Comparison of ENCODE assay signal across 7 cellular contexts in genomic region chr19:49808762-49809154, GRCh38. TPM values are rescaled to one million over a fixed set of nuclear protein-coding genes. Genes with fewer than 3 reads are reported as not detected.
DNase-seq lines count a peak whose midpoint lies in the region; ATAC-seq and TF ChIP-seq lines count a peak whose summit lies in the region.

No MANE protein-coding gene starts in this region.

- H2BK120ac ChIP-seq in H9 (ENCODE audit: low read depth, low read length, poor library complexity, severe bottlenecking): no peak overlapping the region

- no peak overlapping the region for H3K23ac ChIP-seq in H9 (ENCODE audit: insufficient read length, low read depth, low read length)

- H3K9me3 Mint-ChIP-seq in H9 (no peaks in the 10 kb centered on the region; a peak in 2 of 5 replicates), natural killer cell (no peaks in the 10 kb centered on the region)
- no peaks in the 10 kb centered on the region for H3K9me3 Mint-ChIP-seq in stimulated activated effector memory CD8-positive, alpha-beta T cell treated with anti-CD3 and anti-CD28 coated beads, Interleukin-12 subunit alpha, Interleukin-12 subunit beta, amount 100 ng/mL, for 72 hours

- H3K79me2 ChIP-seq in H9 (ENCODE audit: insufficient read depth, low read length): no peaks in the 10 kb centered on the region

- H4K8ac ChIP-seq in H9 (replicated peaks; ENCODE audit: insufficient read length, low read depth, low read length): no peak overlapping the region

- no peak overlapping the region for H2AFZ ChIP-seq in H9 (ENCODE audit: low read length)

- peak overlapping the region; percentile 73 for H3K18ac ChIP-seq in H9 (ENCODE audit: insufficient read length, low read depth, low read length)

- H2BK20ac ChIP-seq in H9 (ENCODE audit: low read depth, low read length, poor library complexity, severe bottlenecking): no peak overlapping the region

- peak overlapping the region; percentile 72 to 83 for H3K4me3 Mint-ChIP-seq in H9
- peak overlapping the region; percentile 89 for H3K4me3 Mint-ChIP-seq in natural killer cell
- H3K4me3 Mint-ChIP-seq in stimulated activated effector memory CD8-positive, alpha-beta T cell treated with anti-CD3 and anti-CD28 coated beads, Interleukin-12 subunit alpha, Interleukin-12 subunit beta, amount 100 ng/mL, for 72 hours: peak overlapping the region; percentile 85

- no peak overlapping the region for H3K56ac ChIP-seq in H9 (ENCODE audit: insufficient read length, low read depth, low read length)

- H3K27ac ChIP-seq in H9 (ENCODE audit: insufficient read length, low read depth, low read length): no peak overlapping the region

- peak overlapping the region; percentile 80 for H3K14ac ChIP-seq in H9 (ENCODE audit: insufficient read depth, low read length)

- no peaks in the 10 kb centered on the region for H4K20me1 ChIP-seq in H9 (ENCODE audit: control insufficient read depth, insufficient read depth, insufficient read length)

- no peak overlapping the region for H3K4ac ChIP-seq in H9 (ENCODE audit: low read depth, low read length)

- no peak overlapping the region for H4K5ac ChIP-seq in H9 (ENCODE audit: insufficient read length, low read depth, low read length)

- peaks cover 13% of the 10 kb centered on the region for H3K23me2 ChIP-seq in H9 (ENCODE audit: insufficient read length, low read depth, low read length, poor library complexity, severe bottlenecking)

- peaks cover 7% of the 10 kb centered on the region for H3K27me3 Mint-ChIP-seq in H9 (ENCODE audit: low read depth)
- H3K27me3 Mint-ChIP-seq in natural killer cell (ENCODE audit: low read depth in 2 of 2): no peaks in the 10 kb centered on the region

- WGBS in H9 (ENCODE audit: extremely low coverage, insufficient read length, low lambda C conversion rate): no CpG with 5 or more reads among the region's 27 CpGs

- TF ChIP-seq CTCF in H9 (conservative IDR thresholded peaks at IDR 0.05): no peak
- no peak for TF ChIP-seq CTCF in natural killer cell (IDR thresholded peaks at IDR 0.05)

- H3K4me2 ChIP-seq in H9 (ENCODE audit: insufficient read depth, insufficient read length, low read length): peak overlapping the region; percentile 22

- peaks cover 16 to 30% of the 10 kb centered on the region in 2 experiments for H3K4me1 Mint-ChIP-seq in H9
- H3K4me1 Mint-ChIP-seq in natural killer cell: peaks cover 14 to 35% of the 10 kb centered on the region in 2 donors
- peaks cover 45% of the 10 kb centered on the region for H3K4me1 Mint-ChIP-seq in stimulated activated effector memory CD8-positive, alpha-beta T cell treated with anti-CD3 and anti-CD28 coated beads, Interleukin-12 subunit alpha, Interleukin-12 subunit beta, amount 100 ng/mL, for 72 hours

- peaks cover 12 to 30% (median 28%) of the 10 kb centered on the region in 3 experiments; a peak in 6 of 7 replicates for H3K36me3 Mint-ChIP-seq in H9 (ENCODE audit: insufficient read depth in 1 of 3, low read depth in 3 of 3)
- no peaks in the 10 kb centered on the region for H3K36me3 Mint-ChIP-seq in natural killer cell
- peaks cover 45% of the 10 kb centered on the region for H3K36me3 Mint-ChIP-seq in stimulated activated effector memory CD8-positive, alpha-beta T cell treated with anti-CD3 and anti-CD28 coated beads, Interleukin-12 subunit alpha, Interleukin-12 subunit beta, amount 100 ng/mL, for 72 hours

- H4K91ac ChIP-seq in H9 (ENCODE audit: insufficient read length, low read depth, low read length): no peak overlapping the region

- no peaks in the 10 kb centered on the region for H3K27me3 ChIP-seq in H9 (ENCODE audit: insufficient read depth, low read length)

- peaks cover 3% of the 10 kb centered on the region for H3K4me1 ChIP-seq in H9 (ENCODE audit: insufficient read depth, low read length)

- no peak overlapping the region for H3T11ph ChIP-seq in H9 (ENCODE audit: low read length)

- H2BK12ac ChIP-seq in H9 (ENCODE audit: insufficient read length, low read depth, low read length): no peak overlapping the region

- peak; percentile 98 for DNase-seq in H9
- peak; percentile 77 for DNase-seq in RPMI7951 (ENCODE audit: low read depth)
- DNase-seq in activated gamma-delta T cell treated with Interleukin-2 at 50 U/mL for 16 hours: peak; percentile 80
- peak; percentile 78 for DNase-seq in fibroblast of the conjunctiva (ENCODE audit: low read depth)
- DNase-seq in natural killer cell: peak; percentile 87
- DNase-seq in stimulated activated effector memory CD8-positive, alpha-beta T cell treated with anti-CD3 and anti-CD28 coated beads, Interleukin-12 subunit alpha, Interleukin-12 subunit beta, amount 100 ng/mL, for 72 hours (ENCODE audit: low spot score in 2 of 2): peak; percentile 72 to 87

- ATAC-seq in natural killer cell (peak; percentile 54 to 70 (median 55)), GM18520 (IDR thresholded peaks at IDR 0.05; ENCODE audit: unreplicated experiment) (no peak)
- peak; percentile 52 for ATAC-seq in stimulated activated effector memory CD8-positive, alpha-beta T cell treated with anti-CD3 and anti-CD28 coated beads, Interleukin-12 subunit alpha, Interleukin-12 subunit beta, amount 100 ng/mL, for 72 hours

- no peak overlapping the region for H2BK15ac ChIP-seq in H9 (ENCODE audit: low read depth, low read length)

- intact Hi-C loops in natural killer cell (cut with micrococcal nuclease): no loop called here

- H3K27ac Mint-ChIP-seq in H9: peak overlapping the region in 1 of 3 experiments; percentile 82; a peak in 1 of 7 replicates
- H3K27ac Mint-ChIP-seq in natural killer cell: peak overlapping the region; percentile 81 to 96
- H3K27ac Mint-ChIP-seq in stimulated activated effector memory CD8-positive, alpha-beta T cell treated with anti-CD3 and anti-CD28 coated beads, Interleukin-12 subunit alpha, Interleukin-12 subunit beta, amount 100 ng/mL, for 72 hours: peak overlapping the region; percentile 88

- no peak overlapping the region for H2AK5ac ChIP-seq in H9 (ENCODE audit: insufficient read length, low read length)

- peak overlapping the region; percentile 27 for H3K9ac ChIP-seq in H9 (ENCODE audit: extremely low read depth, insufficient read length, low read length)

- no peaks in the 10 kb centered on the region for H3K9me3 ChIP-seq in H9 (ENCODE audit: control insufficient read depth, low read depth, low read length)

- H2BK5ac ChIP-seq in H9 (ENCODE audit: insufficient read length, low read length): no peak overlapping the region

- no peaks in the 10 kb centered on the region for H3K79me1 ChIP-seq in H9 (ENCODE audit: insufficient read depth, low read depth, low read length, poor library complexity, severe bottlenecking)

RNA-seq across cellular contexts. Expression of gene FUZ, which starts 4.3 kb away (rescaled TPM):
- total RNA-seq in H9 (2021): 25.1 and 29.7 TPM in 2 replicates
- total RNA-seq in RPMI7951 (2014; rRNA removed; shearing (Covaris generic)): 33.7 and 34.5 TPM in 2 replicates
- 10 to 100 TPM; 17.7 to 33.1 (median 20.6) TPM for total RNA-seq in natural killer cell

RNA-seq across cellular contexts. Expression of gene MED25, which starts 9.3 kb away (rescaled TPM):
- total RNA-seq in H9 (2021): 76.7 and 77.5 TPM in 2 replicates
- 22.9 and 29.3 TPM in 2 replicates for total RNA-seq in RPMI7951 (2014; rRNA removed; shearing (Covaris generic))
- 100 to 1,000 TPM in 1 of 3 donors, 10 to 100 TPM in 2; 64.2 to 132 (median 69.5) TPM for total RNA-seq in natural killer cell

RNA-seq across cellular contexts. Expression of gene AP2A1, which starts 42.0 kb away (rescaled TPM):
- total RNA-seq in H9 (2021) (108 and 109 TPM in 2 replicates), natural killer cell (100 to 1,000 TPM; 137 to 163 (median 161) TPM)
- total RNA-seq in RPMI7951 (2014; rRNA removed; shearing (Covaris generic)): 51.8 and 65.5 TPM in 2 replicates

RNA-seq across cellular contexts. Expression of gene PTOV1, which starts 42.2 kb away (rescaled TPM):
- total RNA-seq in H9 (2021): 309 and 317 TPM in 2 replicates
- total RNA-seq in RPMI7951 (2014; rRNA removed; shearing (Covaris generic)): 89.9 and 100 TPM in 2 replicates
- 100 to 1,000 TPM; 116 to 132 (median 128) TPM for total RNA-seq in natural killer cell

RNA-seq across cellular contexts. Expression of gene TSKS, which starts 45.7 kb away (rescaled TPM):
- 0.28 and 0.37 TPM in 2 replicates for total RNA-seq in H9 (2021)
- total RNA-seq in RPMI7951 (2014; rRNA removed; shearing (Covaris generic)): not detected in 2 replicates
- total RNA-seq in natural killer cell: 1 to 10 TPM in 2 of 3 donors, under 1 TPM in 1; 0.35 to 2.4 (median 1.7) TPM
